In genomic region chr11:108853864-108854263, GRCh38 we compare ENCODE assay signal across 8 cellular contexts.
DNase-seq lines count a peak whose midpoint lies in the region; ATAC-seq, FAIRE-seq and TF ChIP-seq lines count a peak whose summit lies in the region.

No MANE protein-coding gene starts in this region.

- H3K4me3 ChIP-seq in liver (ENCODE audit: low read depth in 1 of 3, low read length in 3 of 3) (no peak overlapping the region), HepG2 (replicated peaks in 1 of 3; ENCODE audit: insufficient read depth in 1 of 3, low read depth in 2 of 3, low read length in 3 of 3) (no peak overlapping the region), HAP-1 (no peak overlapping the region)

- H4K20me1 ChIP-seq in HepG2 (ENCODE audit: insufficient read depth, low read length) = no peaks in the 10 kb centered on the region

- no peaks in the 10 kb centered on the region for H3K27me3 ChIP-seq in liver (ENCODE audit: control insufficient read depth in 4 of 4, insufficient read depth in 4 of 4, low read length in 3 of 4)
- no peaks in the 10 kb centered on the region for H3K27me3 ChIP-seq in HepG2 (ENCODE audit: control insufficient read depth in 1 of 2, insufficient read depth in 2 of 2, low read length in 2 of 2)
- no peaks in the 10 kb centered on the region for H3K27me3 ChIP-seq in HAP-1 (ENCODE audit: low read depth)

- H3K36me3 ChIP-seq in liver (ENCODE audit: control insufficient read depth in 4 of 4, insufficient read depth in 3 of 4, low read depth in 1 of 4, low read length in 3 of 4) (no peaks in the 10 kb centered on the region), HepG2 (replicated peaks in 1 of 2; ENCODE audit: control insufficient read depth in 1 of 2, insufficient read depth in 2 of 2, low read length in 2 of 2) (no peaks in the 10 kb centered on the region; a peak in 2 of 5 replicates), HAP-1 (replicated peaks) (no peaks in the 10 kb centered on the region)

- TF ChIP-seq POLR2A in HepG2 (IDR thresholded peaks at IDR 0.05; ENCODE audit: insufficient read depth in 1 of 2, low read depth in 2 of 2, low read length in 2 of 2) = no peak

- DNase-seq in HepG2 (ENCODE audit: low spot score) (no peak), HAP-1 (ENCODE audit: low spot score in 2 of 2) (no peak), NCI-H526 (lab: John Stamatoyannopoulos, UW) (no peak), NCI-H748 treated with DMSO at 0.1 percent for 48 hours (lab: John Stamatoyannopoulos, UW) (no peak)
- DNase-seq in central memory CD8-positive, alpha-beta T cell (ENCODE audit: low spot score in 2 of 2) = no peak
- DNase-seq in naive thymus-derived CD8-positive, alpha-beta T cell = peak in 3 of 10 donors; percentile 2 to 17 (median 7)

- ATAC-seq in HepG2 (no peak), HG03342 (IDR thresholded peaks at IDR 0.05; ENCODE audit: unreplicated experiment) (peak; percentile 47)
- peak; percentile 31 for ATAC-seq in central memory CD8-positive, alpha-beta T cell (replicated peaks; ENCODE audit: extremely low read depth, poor library complexity, severe bottlenecking)
- ATAC-seq in naive thymus-derived CD8-positive, alpha-beta T cell = peak; percentile 52

- TF ChIP-seq CTCF in liver (IDR thresholded peaks at IDR 0.05; ENCODE audit: low read depth, low read length, missing input control) (no peak), HepG2 (CRISPR knock-in tag; IDR thresholded peaks at IDR 0.05) (no peak)

- no peaks in the 10 kb centered on the region for H3K9me3 ChIP-seq in liver (ENCODE audit: control insufficient read depth in 4 of 4, low read length in 3 of 4)
- no peaks in the 10 kb centered on the region for H3K9me3 ChIP-seq in HepG2 (ENCODE audit: low read length)
- H3K9me3 ChIP-seq in HAP-1 = no peaks in the 10 kb centered on the region

- no peak overlapping the region for H3K4me2 ChIP-seq in HepG2 (ENCODE audit: low read depth, low read length)

- BruUV-seq in HepG2 (replicated peaks; lab: Mats Ljungman, UMichigan) = no TSS peak

- in situ Hi-C loops in HepG2 (cut with HindIII; ENCODE audit: extremely low pct_ligation_motif_present, low pct_unique_long_range_greater_than_20kb) = no loop called here
- in situ Hi-C loops in HAP-1 (cut with MboI; ENCODE audit: low sequenced_read_pairs) = no loop called here

- H3K27me3 Mint-ChIP-seq in central memory CD8-positive, alpha-beta T cell = no peaks in the 10 kb centered on the region
- H3K27me3 Mint-ChIP-seq in naive thymus-derived CD8-positive, alpha-beta T cell = no peaks in the 10 kb centered on the region

- POLR2A ChIA-PET in HepG2 (lab: Yijun Ruan, JAX) = no interaction called here
- POLR2A ChIA-PET in naive thymus-derived CD8-positive, alpha-beta T cell (lab: Charles Lee) = interaction anchor here (0.9 kb wide), 1 partner anchor 13 kb away, joined by 3 read pairs; no protein-coding TSS in a partner anchor

- peaks cover 18% of the 10 kb centered on the region for H3K4me1 Mint-ChIP-seq in central memory CD8-positive, alpha-beta T cell
- peaks cover 9 to 31% (median 25%) of the 10 kb centered on the region in 4 donors for H3K4me1 Mint-ChIP-seq in naive thymus-derived CD8-positive, alpha-beta T cell

- intact Hi-C loops in HepG2 (cut with micrococcal nuclease; ENCODE audit: unreplicated experiment) = no loop called here

- CTCF ChIA-PET in HepG2 (lab: Yijun Ruan, JAX; ENCODE audit: low intra/inter-chr PET ratio, low total read pairs) = no interaction called here

- H3K4me3 Mint-ChIP-seq in central memory CD8-positive, alpha-beta T cell = peak overlapping the region; percentile 76
- H3K4me3 Mint-ChIP-seq in naive thymus-derived CD8-positive, alpha-beta T cell = peak overlapping the region; percentile 72 to 92 (median 87)

- H3K27ac ChIP-seq in liver (ENCODE audit: low read depth in 1 of 2, low read length in 2 of 2) (peak overlapping the region; percentile 3 to 27), HepG2 (ENCODE audit: extremely low read length, insufficient read depth, low read length) (no peak overlapping the region)

- no peak for TF ChIP-seq RAD21 in liver (IDR thresholded peaks at IDR 0.05)
- TF ChIP-seq RAD21 in HepG2 (CRISPR knock-in tag; IDR thresholded peaks at IDR 0.05) = no peak

- H3K9me3 Mint-ChIP-seq in central memory CD8-positive, alpha-beta T cell = no peaks in the 10 kb centered on the region
- H3K9me3 Mint-ChIP-seq in naive thymus-derived CD8-positive, alpha-beta T cell = no peaks in the 10 kb centered on the region

- no peak for TF ChIP-seq EP300 in HepG2 (IDR thresholded peaks at IDR 0.05; ENCODE audit: low read depth in 2 of 2, low read length in 2 of 2)
- no peak for TF ChIP-seq EP300 in HepG2 (CRISPR knock-in tag; IDR thresholded peaks at IDR 0.05; ENCODE audit: borderline replicate concordance)

- H3K79me2 ChIP-seq in HepG2 (ENCODE audit: insufficient read depth, low read length) = no peaks in the 10 kb centered on the region

- no peak overlapping the region for H2AFZ ChIP-seq in HepG2 (ENCODE audit: low read length)

- peak overlapping the region; percentile 89 for H3K27ac Mint-ChIP-seq in central memory CD8-positive, alpha-beta T cell (ENCODE audit: low read depth)
- peak overlapping the region; percentile 91 to 98 (median 96) for H3K27ac Mint-ChIP-seq in naive thymus-derived CD8-positive, alpha-beta T cell

- H3K9ac ChIP-seq in liver (ENCODE audit: low read depth in 1 of 2, low read length in 2 of 2) (no peak overlapping the region), HepG2 (ENCODE audit: insufficient read depth, low read depth, low read length) (no peak overlapping the region)

- H3K4me1 ChIP-seq in liver (ENCODE audit: control insufficient read depth in 4 of 4, insufficient read depth in 4 of 4, low read length in 3 of 4) (no peaks in the 10 kb centered on the region), HepG2 (ENCODE audit: insufficient read depth, low read length) (no peaks in the 10 kb centered on the region), HAP-1 (no peaks in the 10 kb centered on the region)

- WGBS in liver = 75% methylated on average over 1 of the region's 1 CpG
- 100% methylated on average over 1 of the region's 1 CpG for WGBS in HepG2 (ENCODE audit: low lambda C conversion rate)

- FAIRE-seq in HepG2 (lab: Jason Lieb, UNC) = no peak

- H3K36me3 Mint-ChIP-seq in central memory CD8-positive, alpha-beta T cell (ENCODE audit: insufficient read depth) = peaks cover 6% of the 10 kb centered on the region
- peaks cover 0 to 18% (median 7%) of the 10 kb centered on the region in 3 donors for H3K36me3 Mint-ChIP-seq in naive thymus-derived CD8-positive, alpha-beta T cell

TF ChIP-seq in liver, 16 proteins besides CTCF, POLR2A, EP300 and RAD21 (continues in another document):
- TF ChIP-seq HNF4G (IDR thresholded peaks at IDR 0.05) (no peak), RXRA (IDR thresholded peaks at IDR 0.05) (no peak), REST (IDR thresholded peaks at IDR 0.05) (no peak), HNF4A (conservative IDR thresholded peaks at IDR 0.05) (no peak), EGR1 (IDR thresholded peaks at IDR 0.05; ENCODE audit: low read depth in 2 of 2) (no peak)

TF ChIP-seq in HepG2, 621 proteins besides CTCF, POLR2A, EP300 and RAD21:
- no peak for TF ChIP-seq ZNF431 (CRISPR knock-in tag; IDR thresholded peaks at IDR 0.05; ENCODE audit: borderline replicate concordance, low read depth)
- no peak for TF ChIP-seq MTA3 (CRISPR knock-in tag; IDR thresholded peaks at IDR 0.05)
- TF ChIP-seq HMGXB4 (CRISPR knock-in tag; IDR thresholded peaks at IDR 0.05; ENCODE audit: borderline replicate concordance in 1 of 2, low read depth in 1 of 2) = no peak
- no peak for TF ChIP-seq ZNF567 (CRISPR knock-in tag; IDR thresholded peaks at IDR 0.05; ENCODE audit: borderline replicate concordance)
